In genomic region chr17:82810644-82811430, GRCh38 we compare ENCODE assay signal across 28 cellular contexts. TPM values are rescaled to one million over a fixed set of nuclear protein-coding genes. Genes with fewer than 3 reads are reported as not detected.
A peak's percentile ranks its signal among the peaks of the same experiment; 100 is the strongest.
DNase-seq lines count a peak whose midpoint lies in the region; TF ChIP-seq lines count a peak whose summit lies in the region.
"Had no signal": no experiment of that assay in that cellular context is flagged by ENCODE, and none has a peak within 500 bp of the region (broad histone marks: within the 10 kb centered on the region; RNA-seq: fewer than 3 reads in every experiment).

No MANE protein-coding gene starts in this region.

- no peak overlapping the region for H2AFZ ChIP-seq in neural progenitor cell (replicated peaks)

- no peak overlapping the region for H3K4me3 ChIP-seq in HEK293 (ENCODE audit: low read depth, low read length)
- no peak overlapping the region for H3K4me3 ChIP-seq in neural progenitor cell
- no peak overlapping the region for H3K4me3 ChIP-seq in spleen
- H3K4me3 ChIP-seq: body of pancreas, sigmoid colon, SJSA1, transverse colon had no signal

- H3K9me3 Mint-ChIP-seq in CD14-positive monocyte: peaks cover 0 to under 1% (median 0%) of the 10 kb centered on the region in 7 donors
- H3K9me3 Mint-ChIP-seq in chondrocyte (ENCODE audit: low read depth): no peaks in the 10 kb centered on the region
- H3K9me3 Mint-ChIP-seq in neural progenitor cell: no peaks in the 10 kb centered on the region
- H3K9me3 Mint-ChIP-seq: activated B cell treated with CpG ODN at 0.5 μM for 24 hours; activated CD4-positive, alpha-beta T cell treated with anti-CD3 and anti-CD28 coated beads, Interleukin-2, amount 10 ng/mL, durations not matched to agents 7 days and 5 days; activated naive CD4-positive, alpha-beta T cell treated with anti-CD3 and anti-CD28 coated beads for 36 hours; activated T-cell treated with anti-CD3 and anti-CD28 coated beads, Interleukin-2, amount 50 U/mL, for 4 hours; T-cell had no signal

- H3F3A ChIP-seq in neural progenitor cell (ENCODE audit: low read depth): no peaks in the 10 kb centered on the region

- no peak for TF ChIP-seq POLR2A in spleen (IDR thresholded peaks at IDR 0.05)

- POLR2A ChIA-PET in HEK293 (lab: Yijun Ruan, JAX): no interaction called here

- H3K27me3 ChIP-seq in neural progenitor cell (no peaks in the 10 kb centered on the region), spleen (replicated peaks in 1 of 7) (no peaks in the 10 kb centered on the region)
- H3K27me3 ChIP-seq: body of pancreas, sigmoid colon, SJSA1, transverse colon had no signal

- no peak overlapping the region for H3K4me3 Mint-ChIP-seq in CD14-positive monocyte
- H3K4me3 Mint-ChIP-seq in chondrocyte (ENCODE audit: unreplicated experiment): no peak overlapping the region
- no peak overlapping the region for H3K4me3 Mint-ChIP-seq in neural progenitor cell
- H3K4me3 Mint-ChIP-seq: activated B cell treated with CpG ODN at 0.5 μM for 24 hours; activated CD4-positive, alpha-beta T cell treated with anti-CD3 and anti-CD28 coated beads, Interleukin-2, amount 10 ng/mL, durations not matched to agents 7 days and 5 days; activated naive CD4-positive, alpha-beta T cell treated with anti-CD3 and anti-CD28 coated beads for 36 hours; activated T-cell treated with anti-CD3 and anti-CD28 coated beads, Interleukin-2, amount 50 U/mL, for 4 hours; T-cell had no signal

- DNase-seq in CD14-positive monocyte (ENCODE audit: low spot score) (no peak), chondrocyte (ENCODE audit: low spot score) (peak; percentile 76), neural progenitor cell (ENCODE audit: low spot score) (no peak), spleen (no peak), SHP77 treated with DMSO at 0.1 percent for 48 hours (lab: John Stamatoyannopoulos, UW) (no peak), NCI-H2171 (lab: John Stamatoyannopoulos, UW) (no peak)
- DNase-seq: activated B cell treated with CpG ODN at 0.5 μM for 24 hours; activated CD4-positive, alpha-beta T cell treated with anti-CD3 and anti-CD28 coated beads, Interleukin-2, amount 10 ng/mL, durations not matched to agents 7 days and 5 days; activated naive CD4-positive, alpha-beta T cell treated with anti-CD3 and anti-CD28 coated beads for 36 hours; activated T-cell treated with anti-CD3 and anti-CD28 coated beads, Interleukin-2, amount 50 U/mL, for 4 hours; body of pancreas; effector CD8-positive, alpha-beta T cell; erythroblast; GDM1; NCI-H1417; NCI-H2029; NCI-H2227 treated with DMSO at 0.1 percent for 48 hours; NCI-H774; sigmoid colon; stimulated activated CD4-positive, alpha-beta T cell treated with anti-CD3 and anti-CD28 coated beads, Interleukin-4, amount 100 ng/mL, for 1 hour; T-cell; transverse colon had no signal

- H3K9ac ChIP-seq in neural progenitor cell: no peak overlapping the region
- H3K9ac ChIP-seq: KMS-11 had no signal

- H4K20me1 ChIP-seq in neural progenitor cell (ENCODE audit: low read depth): no peaks in the 10 kb centered on the region

- no peaks in the 10 kb centered on the region for H3K79me2 ChIP-seq in neural progenitor cell (ENCODE audit: low read depth)

- TF ChIP-seq CTCF in CD14-positive monocyte (IDR thresholded peaks at IDR 0.05): no peak
- TF ChIP-seq CTCF in HEK293 (tag by site-specific recombination; IDR thresholded peaks at IDR 0.05): no peak
- no peak for TF ChIP-seq CTCF in chondrocyte (IDR thresholded peaks at IDR 0.05)
- TF ChIP-seq CTCF in neural progenitor cell (IDR thresholded peaks at IDR 0.05): no peak
- no peak for TF ChIP-seq CTCF in spleen (IDR thresholded peaks at IDR 0.05 in 8 of 11, conservative IDR thresholded peaks at IDR 0.05 in 3 of 11)

- peaks cover 7 to 66% of the 10 kb centered on the region in 2 experiments; a peak in 2 of 3 replicates for H3K36me3 ChIP-seq in HEK293 (ENCODE audit: control insufficient read depth in 2 of 2, insufficient read depth in 1 of 2, low read length in 2 of 2)
- no peaks in the 10 kb centered on the region for H3K36me3 ChIP-seq in neural progenitor cell
- H3K36me3 ChIP-seq in spleen: peaks cover 0 to 88% (median 35%) of the 10 kb centered on the region in 6 donors
- H3K36me3 ChIP-seq: transverse colon had no signal

- intact Hi-C loops in CD14-positive monocyte (cut with micrococcal nuclease): loop anchor here in 1 of 2 donors (5.0 kb wide), 1 partner anchor 56 kb away; no protein-coding TSS in a partner anchor
- intact Hi-C loops in spleen (cut with DNase I; ENCODE audit: low total_unique reads): no loop called here

- H3K4me1 Mint-ChIP-seq in CD14-positive monocyte: peaks cover 4% of the 10 kb centered on the region
- peaks cover 18% of the 10 kb centered on the region for H3K4me1 Mint-ChIP-seq in chondrocyte (ENCODE audit: low read depth)
- H3K4me1 Mint-ChIP-seq in neural progenitor cell: no peaks in the 10 kb centered on the region
- H3K4me1 Mint-ChIP-seq: activated B cell treated with CpG ODN at 0.5 μM for 24 hours had no signal

- no peak overlapping the region for H3K4me2 ChIP-seq in neural progenitor cell
- H3K4me2 ChIP-seq: KMS-11 had no signal

- H3K9me3 ChIP-seq in HEK293 (ENCODE audit: control insufficient read depth, insufficient read depth, low read depth, low read length) (no peaks in the 10 kb centered on the region), neural progenitor cell (ENCODE audit: low read depth) (no peaks in the 10 kb centered on the region), spleen (no peaks in the 10 kb centered on the region)
- H3K9me3 ChIP-seq: body of pancreas, sigmoid colon, SJSA1, transverse colon had no signal

- CTCF ChIA-PET in HEK293 (lab: Yijun Ruan, JAX): interaction anchor here (1.1 to 1.2 kb wide), 2 partner anchors 9 to 29 kb away, joined by 4 read pairs; no protein-coding TSS in a partner anchor

- 83 to 98% (median 91%) methylated on average over 13 to 22 of the region's 22 CpGs for WGBS in spleen, 5 donors

- H3K36me3 Mint-ChIP-seq in CD14-positive monocyte: peaks cover 46 to 71% of the 10 kb centered on the region in 2 donors
- H3K36me3 Mint-ChIP-seq in chondrocyte (ENCODE audit: low read depth): peaks cover 15% of the 10 kb centered on the region
- peaks cover 14% of the 10 kb centered on the region for H3K36me3 Mint-ChIP-seq in neural progenitor cell

- H3K4me1 ChIP-seq in HEK293 (ENCODE audit: control insufficient read depth, insufficient read depth, low read length) (no peaks in the 10 kb centered on the region), neural progenitor cell (no peaks in the 10 kb centered on the region), spleen (peaks cover 0 to 31% (median 13%) of the 10 kb centered on the region in 6 donors)
- H3K4me1 ChIP-seq: body of pancreas, SJSA1 had no signal

- H3K27ac ChIP-seq in HEK293 (ENCODE audit: extremely low read depth, low read depth, low read length) (no peak overlapping the region), neural progenitor cell (no peak overlapping the region), spleen (no peak overlapping the region)
- H3K27ac ChIP-seq: body of pancreas, HL-60, KMS-11, SJSA1, transverse colon had no signal

- H3K27ac Mint-ChIP-seq in CD14-positive monocyte: peak overlapping the region in 4 of 7 donors; percentile 24 to 55 (median 38)
- peak overlapping the region; percentile 57 for H3K27ac Mint-ChIP-seq in chondrocyte (ENCODE audit: unreplicated experiment)
- H3K27ac Mint-ChIP-seq in neural progenitor cell: peak overlapping the region; percentile 62
- H3K27ac Mint-ChIP-seq: activated B cell treated with CpG ODN at 0.5 μM for 24 hours; activated naive CD4-positive, alpha-beta T cell treated with anti-CD3 and anti-CD28 coated beads for 36 hours; progenitor cell of endocrine pancreas; T-cell had no signal

- H3K27me3 Mint-ChIP-seq in CD14-positive monocyte (ENCODE audit: low read depth in 3 of 3): no peaks in the 10 kb centered on the region
- no peaks in the 10 kb centered on the region for H3K27me3 Mint-ChIP-seq in chondrocyte (ENCODE audit: low read depth)
- H3K27me3 Mint-ChIP-seq in neural progenitor cell (ENCODE audit: insufficient read depth, low read depth): peaks cover 2% of the 10 kb centered on the region
- H3K27me3 Mint-ChIP-seq: activated B cell treated with CpG ODN at 0.5 μM for 24 hours; activated CD4-positive, alpha-beta T cell treated with anti-CD3 and anti-CD28 coated beads, Interleukin-2, amount 10 ng/mL, durations not matched to agents 7 days and 5 days; progenitor cell of endocrine pancreas; T-cell had no signal

TF ChIP-seq in HEK293, 187 proteins besides CTCF, POLR2A, EP300 and RAD21 (continues in another document):
- peak; percentile 66 for TF ChIP-seq REST (tag by site-specific recombination; IDR thresholded peaks at IDR 0.05)

RNA-seq across cellular contexts. Expression of gene ZNF750, which starts 29.0 kb away (rescaled TPM):
- not detected for polyA plus RNA-seq in CD14-positive monocyte
- total RNA-seq in chondrocyte: not detected in 3 replicates
- not detected in 2 replicates for total RNA-seq in neural progenitor cell (ENCODE audit: low replicate concordance)
- total RNA-seq in spleen: under 1 TPM in 2 of 7 donors, not detected in 5; 0.12 to 0.13 TPM
- polyA plus RNA-seq in spleen: under 1 TPM; 0.05 to 0.16 (median 0.15) TPM
- total RNA-seq: activated B cell treated with CpG ODN at 0.5 μM for 24 hours; activated CD4-positive, alpha-beta T cell treated with anti-CD3 and anti-CD28 coated beads, Interleukin-2, amount 10 ng/mL, durations not matched to agents 7 days and 5 days; activated naive CD4-positive, alpha-beta T cell treated with anti-CD3 and anti-CD28 coated beads for 36 hours; activated T-cell treated with anti-CD3 and anti-CD28 coated beads, Interleukin-2, amount 50 U/mL, for 4 hours; body of pancreas; myocyte; sigmoid colon; SJSA1; T-cell; transverse colon had no signal

RNA-seq across cellular contexts. Expression of gene TBCD, which starts 59.0 kb away (rescaled TPM):
- polyA plus RNA-seq in CD14-positive monocyte (10 to 100 TPM; 54.7 to 74.0 TPM), spleen (100 to 1,000 TPM; 117 to 207 (median 195) TPM)
- total RNA-seq in chondrocyte (53.7 to 62.9 TPM (median 59.8 TPM) in 3 replicates), neural progenitor cell (ENCODE audit: low replicate concordance) (76.4 and 85.0 TPM in 2 replicates), spleen (100 to 1,000 TPM in 3 of 7 donors, 10 to 100 TPM in 4; 55.6 to 149 (median 84.5) TPM)
